23 cellular contexts compared by ENCODE assay signal in the genomic region with DNA sequence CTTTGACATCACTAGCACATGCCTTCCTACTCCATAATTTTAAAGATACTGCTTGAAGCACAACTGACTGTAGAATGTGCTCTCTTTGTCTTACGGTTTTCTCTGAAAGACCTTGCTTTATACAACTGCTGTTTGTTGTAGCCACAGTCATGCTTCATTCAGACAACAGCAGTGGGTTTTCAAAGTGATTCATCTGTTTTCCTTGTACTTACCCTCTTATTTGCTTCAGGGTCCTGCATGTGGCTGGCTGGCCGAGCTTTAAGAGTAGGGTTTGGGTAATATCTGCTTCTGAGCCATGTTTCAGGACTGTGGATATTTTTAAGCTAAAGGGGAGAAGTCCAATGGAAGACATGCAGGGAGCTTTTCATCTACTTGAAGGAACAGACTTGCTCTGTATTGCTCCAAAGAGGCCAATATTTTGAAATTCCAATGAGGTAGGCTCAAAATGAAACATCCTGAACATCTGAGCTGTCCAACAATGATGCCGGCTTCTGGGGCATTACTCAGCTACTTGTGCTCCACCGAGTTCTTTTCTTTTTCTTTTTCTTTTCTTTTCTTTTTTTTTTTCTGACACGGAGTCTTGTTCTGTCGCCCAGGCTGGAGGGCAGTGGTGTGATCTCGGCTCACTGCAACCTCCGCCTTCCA.
A peak's percentile ranks its signal among the peaks of the same experiment; 100 is the strongest.
DNase-seq lines count a peak whose midpoint lies in the region; ATAC-seq and TF ChIP-seq lines count a peak whose summit lies in the region.
"Had no signal": no experiment of that assay in that cellular context is flagged by ENCODE, and none has a peak within 500 bp of the region (broad histone marks: within the 10 kb centered on the region; RNA-seq: fewer than 3 reads in every experiment).

No MANE protein-coding gene starts in this region.

- intact Hi-C loops in mammary epithelial cell (cut with micrococcal nuclease), result no loop called here
- intact Hi-C loops in breast epithelium (cut with DNase I; ENCODE audit: low total_unique reads), result no loop called here

- H3K4me1 ChIP-seq in mammary epithelial cell (ENCODE audit: insufficient read depth, low read length), result peaks cover 14% of the 10 kb centered on the region
- peaks cover 0 to 5% of the 10 kb centered on the region in 2 donors for H3K4me1 ChIP-seq in breast epithelium
- H3K4me1 ChIP-seq: Caco-2, Peyer's patch, transverse colon had no signal

- H4K20me1 ChIP-seq in mammary epithelial cell (ENCODE audit: insufficient read depth, low read length), result no peaks in the 10 kb centered on the region

- no peaks in the 10 kb centered on the region for H3K79me2 ChIP-seq in mammary epithelial cell (ENCODE audit: insufficient read depth, low read length)

- H3K4me3 ChIP-seq in mammary epithelial cell (replicated peaks in 1 of 3; ENCODE audit: insufficient read depth in 1 of 3, low read depth in 2 of 3, low read length in 3 of 3) (no peak overlapping the region), breast epithelium (no peak overlapping the region), brain microvascular endothelial cell (ENCODE audit: low read depth, low read length) (no peak overlapping the region)
- H3K4me3 ChIP-seq: cardiac muscle cell, gastroesophageal sphincter, K562, mucosa of descending colon, Peyer's patch, transverse colon had no signal

- ATAC-seq in GM21367 (IDR thresholded peaks at IDR 0.05; ENCODE audit: unreplicated experiment) (no peak), HG03354 (IDR thresholded peaks at IDR 0.05; ENCODE audit: poor library complexity, severe bottlenecking, unreplicated experiment) (no peak)
- ATAC-seq: gastroesophageal sphincter, K562, mucosa of descending colon, WTC11 had no signal

- no TSS peak for BruUV-seq in mammary epithelial cell (replicated peaks; lab: Mats Ljungman, UMichigan)

- no peak for TF ChIP-seq CTCF in mammary epithelial cell (conservative IDR thresholded peaks at IDR 0.05 in 1 of 2, IDR thresholded peaks at IDR 0.05 in 1 of 2; ENCODE audit: extremely low read depth in 1 of 2, insufficient read depth in 1 of 2, low read depth in 1 of 2, low read length in 2 of 2)
- TF ChIP-seq CTCF in breast epithelium (IDR thresholded peaks at IDR 0.05), result no peak
- no peak for TF ChIP-seq CTCF in brain microvascular endothelial cell (IDR thresholded peaks at IDR 0.05; ENCODE audit: low read depth, low read length, missing control alignments)

- no peaks in the 10 kb centered on the region for H3K9me3 ChIP-seq in mammary epithelial cell (replicated peaks; ENCODE audit: insufficient read depth, low read length)
- H3K9me3 ChIP-seq in breast epithelium, result no peaks in the 10 kb centered on the region
- H3K9me3 ChIP-seq: Caco-2, gastroesophageal sphincter, mucosa of descending colon, Peyer's patch, transverse colon had no signal

- in situ Hi-C loops in mammary epithelial cell (cut with MboI; ENCODE audit: low sequenced_read_pairs in 2 of 2) (no loop called here), brain microvascular endothelial cell (cut with HindIII; ENCODE audit: low pct_ligation_motif_present, low sequenced_read_pairs) (no loop called here)

- H3K27ac ChIP-seq in mammary epithelial cell (ENCODE audit: insufficient read depth, low read depth, low read length), result no peak overlapping the region
- no peak overlapping the region for H3K27ac ChIP-seq in breast epithelium
- no peak overlapping the region for H3K27ac ChIP-seq in brain microvascular endothelial cell
- H3K27ac ChIP-seq: cardiac muscle cell, gastroesophageal sphincter, Peyer's patch, transverse colon had no signal

- H3K27me3 ChIP-seq in mammary epithelial cell (ENCODE audit: insufficient read depth, low read length) (no peaks in the 10 kb centered on the region), breast epithelium (no peaks in the 10 kb centered on the region), brain microvascular endothelial cell (replicated peaks) (no peaks in the 10 kb centered on the region)
- H3K27me3 ChIP-seq: cardiac muscle cell, gastroesophageal sphincter, Peyer's patch, transverse colon had no signal

- H3K36me3 ChIP-seq in mammary epithelial cell (ENCODE audit: insufficient read depth, low read length), result no peaks in the 10 kb centered on the region
- H3K36me3 ChIP-seq in breast epithelium, result no peaks in the 10 kb centered on the region
- H3K36me3 ChIP-seq in brain microvascular endothelial cell (replicated peaks), result no peaks in the 10 kb centered on the region
- H3K36me3 ChIP-seq: cardiac muscle cell, gastroesophageal sphincter, Peyer's patch, transverse colon had no signal

- H2AFZ ChIP-seq in mammary epithelial cell (ENCODE audit: low read depth, low read length), result peak overlapping the region; percentile 30

- H3K4me2 ChIP-seq in mammary epithelial cell (ENCODE audit: insufficient read depth, low read depth, low read length), result no peak overlapping the region

- dilution Hi-C loops in mammary epithelial cell (cut with HindIII; ENCODE audit: low sequenced_read_pairs), result no loop called here

- no peak overlapping the region for H3K9ac ChIP-seq in mammary epithelial cell (ENCODE audit: insufficient read depth, low read length)

- WGBS in mammary epithelial cell (ENCODE audit: low coverage, missing lambda C conversion rate), result 85% methylated on average over 8 of the region's 8 CpGs

- DNase-seq in mammary epithelial cell (peak; percentile 36), breast epithelium (ENCODE audit: low spot score in 2 of 2) (no peak), brain microvascular endothelial cell (peak; percentile 40), foreskin melanocyte (peak; percentile 97), D341Med (ENCODE audit: low spot score) (no peak), T-helper 2 cell (no peak)
- DNase-seq: activated CD4-positive, alpha-beta memory T cell treated with anti-CD3 and anti-CD28 coated beads for 36 hours; activated effector memory CD4-positive, alpha-beta T cell treated with Interleukin-2 at 50 U/mL for 16 hours; Caco-2; HCEC 1CT; islet precursor cell; mucosa of descending colon; NCI-H1436 treated with DMSO at 0.1 percent for 48 hours; NCI-H510A treated with DMSO at 0.1 percent for 48 hours; Peyer's patch; stimulated activated CD4-positive, alpha-beta T cell treated with anti-CD3 and anti-CD28 coated beads, Interleukin-4, amount 100 ng/mL, for 24 hours; transverse colon had no signal

- CTCF ChIA-PET in mammary epithelial cell (lab: Charles Lee; ENCODE audit: low non-redundant PET), result no interaction called here

- no peak for TF ChIP-seq POLR2A in breast epithelium (IDR thresholded peaks at IDR 0.05)

Comparison
In these comparisons a context has a peak if more than half of its experiments do, and no peak if none do; other contexts are left out.
1. DNase-seq: peak in mammary epithelial cell (single experiment), brain microvascular endothelial cell (single experiment) and foreskin melanocyte (single experiment); none in breast epithelium (0 of 2), D341Med (single experiment) and T-helper 2 cell (0 of 5).